1 cellular context compared by ENCODE assay signal in genomic region chr1:160373696-160374095, GRCh38.
TF ChIP-seq lines count a peak whose summit lies in the region.

No MANE protein-coding gene starts in this region.

TF ChIP-seq in K562, 482 proteins besides CTCF, POLR2A, EP300 and RAD21:
- no peak for TF ChIP-seq HDGF (IDR thresholded peaks at IDR 0.05)
- peak; percentile 54 for TF ChIP-seq CEBPB (tag; IDR thresholded peaks at IDR 0.05)
- peak; percentile 60; the same call in 1 of the 2 replicates for TF ChIP-seq MIER1 (IDR thresholded peaks at IDR 0.05; ENCODE audit: low read depth)
- TF ChIP-seq EHMT2 (IDR thresholded peaks at IDR 0.05), result peak; percentile 79
